ENCODE assay signal across 1 cellular context in the genomic region with DNA sequence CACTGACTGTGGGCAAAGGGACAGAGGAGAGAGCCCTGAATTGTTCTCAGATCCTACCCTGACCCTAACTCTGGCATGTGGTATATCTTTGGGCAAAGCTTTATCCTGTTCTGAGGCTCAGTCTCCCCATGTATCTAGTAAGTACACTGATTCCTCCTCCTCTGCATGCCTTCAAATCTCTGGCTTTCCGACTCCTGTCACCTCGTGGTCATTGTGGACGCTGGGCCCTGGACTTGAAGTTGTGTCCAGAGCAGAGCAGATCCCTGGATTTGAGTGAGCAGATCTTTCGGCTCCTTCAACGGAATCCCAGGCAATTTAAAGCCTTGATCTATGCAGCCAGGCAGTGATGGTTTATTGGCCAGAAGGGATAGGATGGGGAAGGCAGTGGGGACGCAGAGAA.
TF ChIP-seq lines count a peak whose summit lies in the region.

No MANE protein-coding gene starts in this region.

TF ChIP-seq in HepG2, 621 proteins besides CTCF, POLR2A, EP300 and RAD21 (continued from another document and continues in another):
- TF ChIP-seq, protein P1, sequence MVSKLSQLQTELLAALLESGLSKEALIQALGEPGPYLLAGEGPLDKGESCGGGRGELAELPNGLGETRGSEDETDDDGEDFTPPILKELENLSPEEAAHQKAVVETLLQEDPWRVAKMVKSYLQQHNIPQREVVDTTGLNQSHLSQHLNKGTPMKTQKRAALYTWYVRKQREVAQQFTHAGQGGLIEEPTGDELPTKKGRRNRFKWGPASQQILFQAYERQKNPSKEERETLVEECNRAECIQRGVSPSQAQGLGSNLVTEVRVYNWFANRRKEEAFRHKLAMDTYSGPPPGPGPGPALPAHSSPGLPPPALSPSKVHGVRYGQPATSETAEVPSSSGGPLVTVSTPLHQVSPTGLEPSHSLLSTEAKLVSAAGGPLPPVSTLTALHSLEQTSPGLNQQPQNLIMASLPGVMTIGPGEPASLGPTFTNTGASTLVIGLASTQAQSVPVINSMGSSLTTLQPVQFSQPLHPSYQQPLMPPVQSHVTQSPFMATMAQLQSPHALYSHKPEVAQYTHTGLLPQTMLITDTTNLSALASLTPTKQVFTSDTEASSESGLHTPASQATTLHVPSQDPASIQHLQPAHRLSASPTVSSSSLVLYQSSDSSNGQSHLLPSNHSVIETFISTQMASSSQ (IDR thresholded peaks at IDR 0.05; ENCODE audit: low read depth): no peak
- TF ChIP-seq, protein P1 (CRISPR knock-in tag; IDR thresholded peaks at IDR 0.05; ENCODE audit: borderline replicate concordance): no peak
- no peak for TF ChIP-seq ZNF737 (CRISPR knock-in tag; IDR thresholded peaks at IDR 0.05; ENCODE audit: borderline replicate concordance)
- TF ChIP-seq MAZ (IDR thresholded peaks at IDR 0.05; ENCODE audit: borderline replicate concordance, low read depth, low read length): no peak
- TF ChIP-seq MAZ (CRISPR knock-in tag; IDR thresholded peaks at IDR 0.05; ENCODE audit: low read depth): no peak
- TF ChIP-seq, protein P2, sequence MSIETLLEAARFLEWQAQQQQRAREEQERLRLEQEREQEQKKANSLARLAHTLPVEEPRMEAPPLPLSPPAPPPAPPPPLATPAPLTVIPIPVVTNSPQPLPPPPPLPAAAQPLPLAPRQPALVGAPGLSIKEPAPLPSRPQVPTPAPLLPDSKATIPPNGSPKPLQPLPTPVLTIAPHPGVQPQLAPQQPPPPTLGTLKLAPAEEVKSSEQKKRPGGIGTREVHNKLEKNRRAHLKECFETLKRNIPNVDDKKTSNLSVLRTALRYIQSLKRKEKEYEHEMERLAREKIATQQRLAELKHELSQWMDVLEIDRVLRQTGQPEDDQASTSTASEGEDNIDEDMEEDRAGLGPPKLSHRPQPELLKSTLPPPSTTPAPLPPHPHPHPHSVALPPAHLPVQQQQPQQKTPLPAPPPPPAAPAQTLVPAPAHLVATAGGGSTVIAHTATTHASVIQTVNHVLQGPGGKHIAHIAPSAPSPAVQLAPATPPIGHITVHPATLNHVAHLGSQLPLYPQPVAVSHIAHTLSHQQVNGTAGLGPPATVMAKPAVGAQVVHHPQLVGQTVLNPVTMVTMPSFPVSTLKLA (IDR thresholded peaks at IDR 0.05): no peak
- TF ChIP-seq ZNF724P (CRISPR knock-in tag; IDR thresholded peaks at IDR 0.05; ENCODE audit: borderline replicate concordance): no peak
- TF ChIP-seq, protein P3, sequence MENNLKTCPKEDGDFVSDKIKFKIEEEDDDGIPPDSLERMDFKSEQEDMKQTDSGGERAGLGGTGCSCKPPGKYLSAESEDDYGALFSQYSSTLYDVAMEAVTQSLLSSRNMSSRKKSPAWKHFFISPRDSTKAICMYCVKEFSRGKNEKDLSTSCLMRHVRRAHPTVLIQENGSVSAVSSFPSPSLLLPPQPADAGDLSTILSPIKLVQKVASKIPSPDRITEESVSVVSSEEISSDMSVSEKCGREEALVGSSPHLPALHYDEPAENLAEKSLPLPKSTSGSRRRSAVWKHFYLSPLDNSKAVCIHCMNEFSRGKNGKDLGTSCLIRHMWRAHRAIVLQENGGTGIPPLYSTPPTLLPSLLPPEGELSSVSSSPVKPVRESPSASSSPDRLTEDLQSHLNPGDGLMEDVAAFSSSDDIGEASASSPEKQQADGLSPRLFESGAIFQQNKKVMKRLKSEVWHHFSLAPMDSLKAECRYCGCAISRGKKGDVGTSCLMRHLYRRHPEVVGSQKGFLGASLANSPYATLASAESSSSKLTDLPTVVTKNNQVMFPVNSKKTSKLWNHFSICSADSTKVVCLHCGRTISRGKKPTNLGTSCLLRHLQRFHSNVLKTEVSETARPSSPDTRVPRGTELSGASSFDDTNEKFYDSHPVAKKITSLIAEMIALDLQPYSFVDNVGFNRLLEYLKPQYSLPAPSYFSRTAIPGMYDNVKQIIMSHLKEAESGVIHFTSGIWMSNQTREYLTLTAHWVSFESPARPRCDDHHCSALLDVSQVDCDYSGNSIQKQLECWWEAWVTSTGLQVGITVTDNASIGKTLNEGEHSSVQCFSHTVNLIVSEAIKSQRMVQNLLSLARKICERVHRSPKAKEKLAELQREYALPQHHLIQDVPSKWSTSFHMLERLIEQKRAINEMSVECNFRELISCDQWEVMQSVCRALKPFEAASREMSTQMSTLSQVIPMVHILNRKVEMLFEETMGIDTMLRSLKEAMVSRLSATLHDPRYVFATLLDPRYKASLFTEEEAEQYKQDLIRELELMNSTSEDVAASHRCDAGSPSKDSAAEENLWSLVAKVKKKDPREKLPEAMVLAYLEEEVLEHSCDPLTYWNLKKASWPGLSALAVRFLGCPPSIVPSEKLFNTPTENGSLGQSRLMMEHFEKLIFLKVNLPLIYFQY (CRISPR knock-in tag; IDR thresholded peaks at IDR 0.05; ENCODE audit: borderline replicate concordance): no peak
- TF ChIP-seq DMAP1 (CRISPR knock-in tag; IDR thresholded peaks at IDR 0.05): no peak
- no peak for TF ChIP-seq RXRB (CRISPR knock-in tag; IDR thresholded peaks at IDR 0.05; ENCODE audit: borderline replicate concordance)
- no peak for TF ChIP-seq ZNF615 (CRISPR knock-in tag; IDR thresholded peaks at IDR 0.05; ENCODE audit: borderline replicate concordance)
- peak; percentile 14; the same call in 1 of the 2 replicates for TF ChIP-seq ZNF292 (CRISPR knock-in tag; IDR thresholded peaks at IDR 0.05; ENCODE audit: borderline replicate concordance, low read depth)
- no peak for TF ChIP-seq ZNF598 (CRISPR knock-in tag; IDR thresholded peaks at IDR 0.05; ENCODE audit: borderline replicate concordance)
- TF ChIP-seq MEIS2 (CRISPR knock-in tag; IDR thresholded peaks at IDR 0.05): no peak
- TF ChIP-seq YY1 (IDR thresholded peaks at IDR 0.05; ENCODE audit: insufficient read depth, insufficient replicate concordance, low read depth, low read length): no peak
- no peak for TF ChIP-seq ZNF30 (CRISPR knock-in tag; IDR thresholded peaks at IDR 0.05)
- no peak for TF ChIP-seq ZNF746 (CRISPR knock-in tag; IDR thresholded peaks at IDR 0.05)
- TF ChIP-seq SMARCC2 (IDR thresholded peaks at IDR 0.05): no peak
- TF ChIP-seq ZNF274 (CRISPR knock-in tag; IDR thresholded peaks at IDR 0.05): peak; percentile 50; the same call in 1 of the 2 replicates
- TF ChIP-seq SMAD9 (CRISPR knock-in tag; IDR thresholded peaks at IDR 0.05): no peak
- TF ChIP-seq ZFAT (CRISPR knock-in tag; conservative IDR thresholded peaks at IDR 0.05): no peak
- TF ChIP-seq, protein P4, sequence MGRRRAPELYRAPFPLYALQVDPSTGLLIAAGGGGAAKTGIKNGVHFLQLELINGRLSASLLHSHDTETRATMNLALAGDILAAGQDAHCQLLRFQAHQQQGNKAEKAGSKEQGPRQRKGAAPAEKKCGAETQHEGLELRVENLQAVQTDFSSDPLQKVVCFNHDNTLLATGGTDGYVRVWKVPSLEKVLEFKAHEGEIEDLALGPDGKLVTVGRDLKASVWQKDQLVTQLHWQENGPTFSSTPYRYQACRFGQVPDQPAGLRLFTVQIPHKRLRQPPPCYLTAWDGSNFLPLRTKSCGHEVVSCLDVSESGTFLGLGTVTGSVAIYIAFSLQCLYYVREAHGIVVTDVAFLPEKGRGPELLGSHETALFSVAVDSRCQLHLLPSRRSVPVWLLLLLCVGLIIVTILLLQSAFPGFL (CRISPR knock-in tag; IDR thresholded peaks at IDR 0.05): no peak
- TF ChIP-seq, protein P5, sequence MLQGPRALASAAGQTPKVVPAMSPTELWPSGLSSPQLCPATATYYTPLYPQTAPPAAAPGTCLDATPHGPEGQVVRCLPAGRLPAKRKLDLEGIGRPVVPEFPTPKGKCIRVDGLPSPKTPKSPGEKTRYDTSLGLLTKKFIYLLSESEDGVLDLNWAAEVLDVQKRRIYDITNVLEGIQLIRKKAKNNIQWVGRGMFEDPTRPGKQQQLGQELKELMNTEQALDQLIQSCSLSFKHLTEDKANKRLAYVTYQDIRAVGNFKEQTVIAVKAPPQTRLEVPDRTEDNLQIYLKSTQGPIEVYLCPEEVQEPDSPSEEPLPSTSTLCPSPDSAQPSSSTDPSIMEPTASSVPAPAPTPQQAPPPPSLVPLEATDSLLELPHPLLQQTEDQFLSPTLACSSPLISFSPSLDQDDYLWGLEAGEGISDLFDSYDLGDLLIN (CRISPR knock-in tag; IDR thresholded peaks at IDR 0.05; ENCODE audit: borderline replicate concordance): no peak
- TF ChIP-seq, protein P6, sequence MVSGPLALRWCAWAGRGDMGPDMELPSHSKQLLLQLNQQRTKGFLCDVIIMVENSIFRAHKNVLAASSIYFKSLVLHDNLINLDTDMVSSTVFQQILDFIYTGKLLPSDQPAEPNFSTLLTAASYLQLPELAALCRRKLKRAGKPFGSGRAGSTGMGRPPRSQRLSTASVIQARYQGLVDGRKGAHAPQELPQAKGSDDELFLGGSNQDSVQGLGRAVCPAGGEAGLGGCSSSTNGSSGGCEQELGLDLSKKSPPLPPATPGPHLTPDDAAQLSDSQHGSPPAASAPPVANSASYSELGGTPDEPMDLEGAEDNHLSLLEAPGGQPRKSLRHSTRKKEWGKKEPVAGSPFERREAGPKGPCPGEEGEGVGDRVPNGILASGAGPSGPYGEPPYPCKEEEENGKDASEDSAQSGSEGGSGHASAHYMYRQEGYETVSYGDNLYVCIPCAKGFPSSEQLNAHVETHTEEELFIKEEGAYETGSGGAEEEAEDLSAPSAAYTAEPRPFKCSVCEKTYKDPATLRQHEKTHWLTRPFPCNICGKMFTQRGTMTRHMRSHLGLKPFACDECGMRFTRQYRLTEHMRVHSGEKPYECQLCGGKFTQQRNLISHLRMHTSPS (CRISPR knock-in tag; IDR thresholded peaks at IDR 0.05; ENCODE audit: low read depth): no peak
- TF ChIP-seq GABPA (IDR thresholded peaks at IDR 0.05; ENCODE audit: low read depth, low read length): no peak
- no peak for TF ChIP-seq GABPA (CRISPR knock-in tag; IDR thresholded peaks at IDR 0.05; ENCODE audit: low read depth)
- TF ChIP-seq MZF1 (CRISPR knock-in tag; IDR thresholded peaks at IDR 0.05; ENCODE audit: borderline replicate concordance): no peak
- TF ChIP-seq, protein P7, sequence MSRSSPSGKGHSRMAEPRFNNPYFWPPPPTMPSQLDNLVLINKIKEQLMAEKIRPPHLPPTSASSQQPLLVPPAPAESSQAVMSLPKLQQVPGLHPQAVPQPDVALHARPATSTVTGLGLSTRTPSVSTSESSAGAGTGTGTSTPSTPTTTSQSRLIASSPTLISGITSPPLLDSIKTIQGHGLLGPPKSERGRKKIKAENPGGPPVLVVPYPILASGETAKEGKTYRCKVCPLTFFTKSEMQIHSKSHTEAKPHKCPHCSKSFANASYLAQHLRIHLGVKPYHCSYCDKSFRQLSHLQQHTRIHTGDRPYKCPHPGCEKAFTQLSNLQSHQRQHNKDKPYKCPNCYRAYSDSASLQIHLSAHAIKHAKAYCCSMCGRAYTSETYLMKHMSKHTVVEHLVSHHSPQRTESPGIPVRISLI (CRISPR knock-in tag; IDR thresholded peaks at IDR 0.05; ENCODE audit: borderline replicate concordance): no peak
- no peak for TF ChIP-seq NFKBIZ (CRISPR knock-in tag; IDR thresholded peaks at IDR 0.05)
- TF ChIP-seq XBP1 (CRISPR knock-in tag; IDR thresholded peaks at IDR 0.05): no peak
- no peak for TF ChIP-seq FOXK1 (CRISPR knock-in tag; IDR thresholded peaks at IDR 0.05; ENCODE audit: borderline replicate concordance, low read depth)
- TF ChIP-seq ZNF652 (CRISPR knock-in tag; IDR thresholded peaks at IDR 0.05; ENCODE audit: borderline replicate concordance, low read depth): no peak
- TF ChIP-seq ZNF335 (CRISPR knock-in tag; IDR thresholded peaks at IDR 0.05): no peak
- TF ChIP-seq, protein P8, sequence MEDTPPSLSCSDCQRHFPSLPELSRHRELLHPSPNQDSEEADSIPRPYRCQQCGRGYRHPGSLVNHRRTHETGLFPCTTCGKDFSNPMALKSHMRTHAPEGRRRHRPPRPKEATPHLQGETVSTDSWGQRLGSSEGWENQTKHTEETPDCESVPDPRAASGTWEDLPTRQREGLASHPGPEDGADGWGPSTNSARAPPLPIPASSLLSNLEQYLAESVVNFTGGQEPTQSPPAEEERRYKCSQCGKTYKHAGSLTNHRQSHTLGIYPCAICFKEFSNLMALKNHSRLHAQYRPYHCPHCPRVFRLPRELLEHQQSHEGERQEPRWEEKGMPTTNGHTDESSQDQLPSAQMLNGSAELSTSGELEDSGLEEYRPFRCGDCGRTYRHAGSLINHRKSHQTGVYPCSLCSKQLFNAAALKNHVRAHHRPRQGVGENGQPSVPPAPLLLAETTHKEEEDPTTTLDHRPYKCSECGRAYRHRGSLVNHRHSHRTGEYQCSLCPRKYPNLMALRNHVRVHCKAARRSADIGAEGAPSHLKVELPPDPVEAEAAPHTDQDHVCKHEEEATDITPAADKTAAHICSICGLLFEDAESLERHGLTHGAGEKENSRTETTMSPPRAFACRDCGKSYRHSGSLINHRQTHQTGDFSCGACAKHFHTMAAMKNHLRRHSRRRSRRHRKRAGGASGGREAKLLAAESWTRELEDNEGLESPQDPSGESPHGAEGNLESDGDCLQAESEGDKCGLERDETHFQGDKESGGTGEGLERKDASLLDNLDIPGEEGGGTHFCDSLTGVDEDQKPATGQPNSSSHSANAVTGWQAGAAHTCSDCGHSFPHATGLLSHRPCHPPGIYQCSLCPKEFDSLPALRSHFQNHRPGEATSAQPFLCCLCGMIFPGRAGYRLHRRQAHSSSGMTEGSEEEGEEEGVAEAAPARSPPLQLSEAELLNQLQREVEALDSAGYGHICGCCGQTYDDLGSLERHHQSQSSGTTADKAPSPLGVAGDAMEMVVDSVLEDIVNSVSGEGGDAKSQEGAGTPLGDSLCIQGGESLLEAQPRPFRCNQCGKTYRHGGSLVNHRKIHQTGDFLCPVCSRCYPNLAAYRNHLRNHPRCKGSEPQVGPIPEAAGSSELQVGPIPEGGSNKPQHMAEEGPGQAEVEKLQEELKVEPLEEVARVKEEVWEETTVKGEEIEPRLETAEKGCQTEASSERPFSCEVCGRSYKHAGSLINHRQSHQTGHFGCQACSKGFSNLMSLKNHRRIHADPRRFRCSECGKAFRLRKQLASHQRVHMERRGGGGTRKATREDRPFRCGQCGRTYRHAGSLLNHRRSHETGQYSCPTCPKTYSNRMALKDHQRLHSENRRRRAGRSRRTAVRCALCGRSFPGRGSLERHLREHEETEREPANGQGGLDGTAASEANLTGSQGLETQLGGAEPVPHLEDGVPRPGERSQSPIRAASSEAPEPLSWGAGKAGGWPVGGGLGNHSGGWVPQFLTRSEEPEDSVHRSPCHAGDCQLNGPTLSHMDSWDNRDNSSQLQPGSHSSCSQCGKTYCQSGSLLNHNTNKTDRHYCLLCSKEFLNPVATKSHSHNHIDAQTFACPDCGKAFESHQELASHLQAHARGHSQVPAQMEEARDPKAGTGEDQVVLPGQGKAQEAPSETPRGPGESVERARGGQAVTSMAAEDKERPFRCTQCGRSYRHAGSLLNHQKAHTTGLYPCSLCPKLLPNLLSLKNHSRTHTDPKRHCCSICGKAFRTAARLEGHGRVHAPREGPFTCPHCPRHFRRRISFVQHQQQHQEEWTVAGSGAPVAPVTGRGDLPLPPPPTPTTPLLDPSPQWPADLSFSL (CRISPR knock-in tag; IDR thresholded peaks at IDR 0.05): no peak
- 0 out of 2 replicates have a peak, but pooled peaks have one; percentile 48 for TF ChIP-seq MYC (CRISPR knock-in tag; IDR thresholded peaks at IDR 0.05; ENCODE audit: borderline replicate concordance)
- TF ChIP-seq SIX4 (CRISPR knock-in tag; IDR thresholded peaks at IDR 0.05): no peak
